1 cellular context compared by ENCODE assay signal in the genomic region with DNA sequence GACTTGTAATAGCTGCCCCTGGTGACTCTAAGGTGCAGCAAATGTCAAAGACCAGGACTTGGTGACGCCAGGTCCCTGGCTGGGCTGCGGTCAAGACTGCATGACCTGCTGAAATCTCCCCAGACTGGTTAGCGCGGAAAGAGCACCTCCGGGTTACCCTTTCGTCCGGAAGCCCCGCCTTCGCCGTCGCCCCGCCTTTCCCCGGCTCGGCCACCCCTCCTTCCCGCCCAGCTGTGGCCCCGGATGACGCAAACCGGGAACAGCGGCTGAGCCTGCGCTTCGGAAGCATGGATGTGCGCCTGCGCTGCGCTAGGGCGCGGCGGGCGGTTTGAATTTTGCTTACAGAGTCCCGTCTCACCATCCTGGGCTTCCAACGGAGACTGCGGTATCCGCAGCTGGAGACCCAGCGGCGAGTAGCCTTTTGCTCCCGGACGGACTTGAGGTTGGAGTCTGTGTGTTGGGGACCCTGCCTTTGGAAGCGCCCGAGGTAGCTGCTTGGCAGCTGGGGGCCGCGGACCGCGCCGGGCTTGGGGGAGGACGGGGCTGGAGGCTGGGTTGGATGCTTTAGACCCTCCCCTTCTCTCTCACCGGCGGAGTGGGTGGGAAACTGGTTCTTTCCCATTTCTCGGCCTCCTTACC.
TF ChIP-seq lines count a peak whose summit lies in the region.

Gene SKA1 (plus strand): TSS at position 294 of the 639 bp plus-strand sequence. CDS start 785 bp downstream, outside the sequence.

TF ChIP-seq in HepG2, 621 proteins besides CTCF, POLR2A, EP300 and RAD21 (continued from another document and continues in another):
- TF ChIP-seq PLRG1 (conservative IDR thresholded peaks at IDR 0.05) (no peak), ZNF383 (CRISPR knock-in tag; IDR thresholded peaks at IDR 0.05; ENCODE audit: borderline replicate concordance) (no peak), ZNF720 (CRISPR knock-in tag; IDR thresholded peaks at IDR 0.05) (no peak), AGO2 (optimal IDR thresholded peaks at IDR 0.05; ENCODE audit: low read depth, low read length) (no peak), ZNF205 (CRISPR knock-in tag; IDR thresholded peaks at IDR 0.05) (no peak), GFI1 (CRISPR knock-in tag; IDR thresholded peaks at IDR 0.05; ENCODE audit: borderline replicate concordance) (no peak), E2F5 (CRISPR knock-in tag; conservative IDR thresholded peaks at IDR 0.05) (peak; percentile 99), ZNF234 (CRISPR knock-in tag; conservative IDR thresholded peaks at IDR 0.05) (no peak), ATF7 (IDR thresholded peaks at IDR 0.05) (no peak; the same call in 1 of the 2 replicates), ATF7 (CRISPR knock-in tag; IDR thresholded peaks at IDR 0.05) (peak; percentile 51; the same call in 1 of the 2 replicates), AKAP8 (CRISPR knock-in tag; IDR thresholded peaks at IDR 0.05) (no peak), ZBTB3 (CRISPR knock-in tag; IDR thresholded peaks at IDR 0.05; ENCODE audit: borderline replicate concordance, low read depth) (0 out of 2 replicates have a peak, but pooled peaks have one; percentile 37), ZSCAN25 (CRISPR knock-in tag; IDR thresholded peaks at IDR 0.05) (no peak), ZNF121 (CRISPR knock-in tag; IDR thresholded peaks at IDR 0.05) (no peak), EEA1 (CRISPR knock-in tag; IDR thresholded peaks at IDR 0.05; ENCODE audit: borderline replicate concordance) (no peak), CBFB (CRISPR knock-in tag; IDR thresholded peaks at IDR 0.05) (peak; percentile 52; the same call in 1 of the 2 replicates), ZNF18 (CRISPR knock-in tag; IDR thresholded peaks at IDR 0.05; ENCODE audit: insufficient replicate concordance) (no peak), ZNF350 (CRISPR knock-in tag; IDR thresholded peaks at IDR 0.05; ENCODE audit: borderline replicate concordance, low read depth) (peak; percentile 74; the same call in 1 of the 2 replicates), ZNF75D (CRISPR knock-in tag; IDR thresholded peaks at IDR 0.05; ENCODE audit: borderline replicate concordance) (no peak), RFXAP (CRISPR knock-in tag; IDR thresholded peaks at IDR 0.05; ENCODE audit: borderline replicate concordance) (no peak), ZNF34 (CRISPR knock-in tag; IDR thresholded peaks at IDR 0.05; ENCODE audit: borderline replicate concordance) (no peak; the same call in 1 of the 2 replicates), ZNF567 (CRISPR knock-in tag; IDR thresholded peaks at IDR 0.05; ENCODE audit: borderline replicate concordance) (no peak; the same call in 1 of the 2 replicates), ZNF160 (CRISPR knock-in tag; IDR thresholded peaks at IDR 0.05) (no peak), ELF4 (CRISPR knock-in tag; IDR thresholded peaks at IDR 0.05; ENCODE audit: borderline replicate concordance) (no peak; the same call in 1 of the 2 replicates), GATAD1 (CRISPR knock-in tag; IDR thresholded peaks at IDR 0.05) (peak; percentile 92), BATF2 (CRISPR knock-in tag; IDR thresholded peaks at IDR 0.05) (0 out of 2 replicates have a peak, but pooled peaks have one; percentile 40), GTF3A (CRISPR knock-in tag; conservative IDR thresholded peaks at IDR 0.05) (no peak), ZKSCAN8 (CRISPR knock-in tag; IDR thresholded peaks at IDR 0.05; ENCODE audit: borderline replicate concordance) (0 out of 2 replicates have a peak, but pooled peaks have one; percentile 14), ZNF337 (CRISPR knock-in tag; IDR thresholded peaks at IDR 0.05; ENCODE audit: borderline replicate concordance, low read depth) (no peak), ZNF891 (CRISPR knock-in tag; IDR thresholded peaks at IDR 0.05) (peak; percentile 63; the same call in 1 of the 2 replicates), POGZ (CRISPR knock-in tag; IDR thresholded peaks at IDR 0.05) (peak; percentile 71), ZFP36 (IDR thresholded peaks at IDR 0.05; ENCODE audit: borderline replicate concordance, low read depth, low read length, partially characterized antibody) (no peak), TBP (CRISPR knock-in tag; IDR thresholded peaks at IDR 0.05) (no peak)
- TF ChIP-seq, protein P1, sequence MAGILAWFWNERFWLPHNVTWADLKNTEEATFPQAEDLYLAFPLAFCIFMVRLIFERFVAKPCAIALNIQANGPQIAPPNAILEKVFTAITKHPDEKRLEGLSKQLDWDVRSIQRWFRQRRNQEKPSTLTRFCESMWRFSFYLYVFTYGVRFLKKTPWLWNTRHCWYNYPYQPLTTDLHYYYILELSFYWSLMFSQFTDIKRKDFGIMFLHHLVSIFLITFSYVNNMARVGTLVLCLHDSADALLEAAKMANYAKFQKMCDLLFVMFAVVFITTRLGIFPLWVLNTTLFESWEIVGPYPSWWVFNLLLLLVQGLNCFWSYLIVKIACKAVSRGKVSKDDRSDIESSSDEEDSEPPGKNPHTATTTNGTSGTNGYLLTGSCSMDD (CRISPR knock-in tag; IDR thresholded peaks at IDR 0.05), result no peak
- TF ChIP-seq, protein P2, sequence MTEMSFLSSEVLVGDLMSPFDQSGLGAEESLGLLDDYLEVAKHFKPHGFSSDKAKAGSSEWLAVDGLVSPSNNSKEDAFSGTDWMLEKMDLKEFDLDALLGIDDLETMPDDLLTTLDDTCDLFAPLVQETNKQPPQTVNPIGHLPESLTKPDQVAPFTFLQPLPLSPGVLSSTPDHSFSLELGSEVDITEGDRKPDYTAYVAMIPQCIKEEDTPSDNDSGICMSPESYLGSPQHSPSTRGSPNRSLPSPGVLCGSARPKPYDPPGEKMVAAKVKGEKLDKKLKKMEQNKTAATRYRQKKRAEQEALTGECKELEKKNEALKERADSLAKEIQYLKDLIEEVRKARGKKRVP (CRISPR knock-in tag; IDR thresholded peaks at IDR 0.05), result peak in 1 of 2 experiments; percentile 96; a peak in 2 of 4 replicates
- TF ChIP-seq, protein P3, sequence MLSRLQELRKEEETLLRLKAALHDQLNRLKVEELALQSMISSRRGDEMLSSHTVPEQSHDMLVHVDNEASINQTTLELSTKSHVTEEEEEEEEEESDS (CRISPR knock-in tag; IDR thresholded peaks at IDR 0.05; ENCODE audit: borderline replicate concordance), result no peak
- TF ChIP-seq, protein P4, sequence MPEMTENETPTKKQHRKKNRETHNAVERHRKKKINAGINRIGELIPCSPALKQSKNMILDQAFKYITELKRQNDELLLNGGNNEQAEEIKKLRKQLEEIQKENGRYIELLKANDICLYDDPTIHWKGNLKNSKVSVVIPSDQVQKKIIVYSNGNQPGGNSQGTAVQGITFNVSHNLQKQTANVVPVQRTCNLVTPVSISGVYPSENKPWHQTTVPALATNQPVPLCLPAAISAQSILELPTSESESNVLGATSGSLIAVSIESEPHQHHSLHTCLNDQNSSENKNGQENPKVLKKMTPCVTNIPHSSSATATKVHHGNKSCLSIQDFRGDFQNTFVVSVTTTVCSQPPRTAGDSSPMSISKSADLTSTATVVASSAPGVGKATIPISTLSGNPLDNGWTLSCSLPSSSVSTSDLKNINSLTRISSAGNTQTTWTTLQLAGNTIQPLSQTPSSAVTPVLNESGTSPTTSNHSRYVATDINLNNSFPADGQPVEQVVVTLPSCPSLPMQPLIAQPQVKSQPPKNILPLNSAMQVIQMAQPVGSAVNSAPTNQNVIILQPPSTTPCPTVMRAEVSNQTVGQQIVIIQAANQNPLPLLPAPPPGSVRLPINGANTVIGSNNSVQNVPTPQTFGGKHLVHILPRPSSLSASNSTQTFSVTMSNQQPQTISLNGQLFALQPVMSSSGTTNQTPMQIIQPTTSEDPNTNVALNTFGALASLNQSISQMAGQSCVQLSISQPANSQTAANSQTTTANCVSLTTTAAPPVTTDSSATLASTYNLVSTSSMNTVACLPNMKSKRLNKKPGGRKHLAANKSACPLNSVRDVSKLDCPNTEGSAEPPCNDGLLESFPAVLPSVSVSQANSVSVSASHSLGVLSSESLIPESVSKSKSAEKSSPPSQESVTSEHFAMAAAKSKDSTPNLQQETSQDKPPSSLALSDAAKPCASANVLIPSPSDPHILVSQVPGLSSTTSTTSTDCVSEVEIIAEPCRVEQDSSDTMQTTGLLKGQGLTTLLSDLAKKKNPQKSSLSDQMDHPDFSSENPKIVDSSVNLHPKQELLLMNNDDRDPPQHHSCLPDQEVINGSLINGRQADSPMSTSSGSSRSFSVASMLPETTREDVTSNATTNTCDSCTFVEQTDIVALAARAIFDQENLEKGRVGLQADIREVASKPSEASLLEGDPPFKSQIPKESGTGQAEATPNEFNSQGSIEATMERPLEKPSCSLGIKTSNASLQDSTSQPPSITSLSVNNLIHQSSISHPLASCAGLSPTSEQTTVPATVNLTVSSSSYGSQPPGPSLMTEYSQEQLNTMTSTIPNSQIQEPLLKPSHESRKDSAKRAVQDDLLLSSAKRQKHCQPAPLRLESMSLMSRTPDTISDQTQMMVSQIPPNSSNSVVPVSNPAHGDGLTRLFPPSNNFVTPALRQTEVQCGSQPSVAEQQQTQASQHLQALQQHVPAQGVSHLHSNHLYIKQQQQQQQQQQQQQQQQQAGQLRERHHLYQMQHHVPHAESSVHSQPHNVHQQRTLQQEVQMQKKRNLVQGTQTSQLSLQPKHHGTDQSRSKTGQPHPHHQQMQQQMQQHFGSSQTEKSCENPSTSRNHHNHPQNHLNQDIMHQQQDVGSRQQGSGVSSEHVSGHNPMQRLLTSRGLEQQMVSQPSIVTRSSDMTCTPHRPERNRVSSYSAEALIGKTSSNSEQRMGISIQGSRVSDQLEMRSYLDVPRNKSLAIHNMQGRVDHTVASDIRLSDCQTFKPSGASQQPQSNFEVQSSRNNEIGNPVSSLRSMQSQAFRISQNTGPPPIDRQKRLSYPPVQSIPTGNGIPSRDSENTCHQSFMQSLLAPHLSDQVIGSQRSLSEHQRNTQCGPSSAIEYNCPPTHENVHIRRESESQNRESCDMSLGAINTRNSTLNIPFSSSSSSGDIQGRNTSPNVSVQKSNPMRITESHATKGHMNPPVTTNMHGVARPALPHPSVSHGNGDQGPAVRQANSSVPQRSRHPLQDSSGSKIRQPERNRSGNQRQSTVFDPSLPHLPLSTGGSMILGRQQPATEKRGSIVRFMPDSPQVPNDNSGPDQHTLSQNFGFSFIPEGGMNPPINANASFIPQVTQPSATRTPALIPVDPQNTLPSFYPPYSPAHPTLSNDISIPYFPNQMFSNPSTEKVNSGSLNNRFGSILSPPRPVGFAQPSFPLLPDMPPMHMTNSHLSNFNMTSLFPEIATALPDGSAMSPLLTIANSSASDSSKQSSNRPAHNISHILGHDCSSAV (CRISPR knock-in tag; IDR thresholded peaks at IDR 0.05; ENCODE audit: borderline replicate concordance), result no peak
- TF ChIP-seq, protein P5, sequence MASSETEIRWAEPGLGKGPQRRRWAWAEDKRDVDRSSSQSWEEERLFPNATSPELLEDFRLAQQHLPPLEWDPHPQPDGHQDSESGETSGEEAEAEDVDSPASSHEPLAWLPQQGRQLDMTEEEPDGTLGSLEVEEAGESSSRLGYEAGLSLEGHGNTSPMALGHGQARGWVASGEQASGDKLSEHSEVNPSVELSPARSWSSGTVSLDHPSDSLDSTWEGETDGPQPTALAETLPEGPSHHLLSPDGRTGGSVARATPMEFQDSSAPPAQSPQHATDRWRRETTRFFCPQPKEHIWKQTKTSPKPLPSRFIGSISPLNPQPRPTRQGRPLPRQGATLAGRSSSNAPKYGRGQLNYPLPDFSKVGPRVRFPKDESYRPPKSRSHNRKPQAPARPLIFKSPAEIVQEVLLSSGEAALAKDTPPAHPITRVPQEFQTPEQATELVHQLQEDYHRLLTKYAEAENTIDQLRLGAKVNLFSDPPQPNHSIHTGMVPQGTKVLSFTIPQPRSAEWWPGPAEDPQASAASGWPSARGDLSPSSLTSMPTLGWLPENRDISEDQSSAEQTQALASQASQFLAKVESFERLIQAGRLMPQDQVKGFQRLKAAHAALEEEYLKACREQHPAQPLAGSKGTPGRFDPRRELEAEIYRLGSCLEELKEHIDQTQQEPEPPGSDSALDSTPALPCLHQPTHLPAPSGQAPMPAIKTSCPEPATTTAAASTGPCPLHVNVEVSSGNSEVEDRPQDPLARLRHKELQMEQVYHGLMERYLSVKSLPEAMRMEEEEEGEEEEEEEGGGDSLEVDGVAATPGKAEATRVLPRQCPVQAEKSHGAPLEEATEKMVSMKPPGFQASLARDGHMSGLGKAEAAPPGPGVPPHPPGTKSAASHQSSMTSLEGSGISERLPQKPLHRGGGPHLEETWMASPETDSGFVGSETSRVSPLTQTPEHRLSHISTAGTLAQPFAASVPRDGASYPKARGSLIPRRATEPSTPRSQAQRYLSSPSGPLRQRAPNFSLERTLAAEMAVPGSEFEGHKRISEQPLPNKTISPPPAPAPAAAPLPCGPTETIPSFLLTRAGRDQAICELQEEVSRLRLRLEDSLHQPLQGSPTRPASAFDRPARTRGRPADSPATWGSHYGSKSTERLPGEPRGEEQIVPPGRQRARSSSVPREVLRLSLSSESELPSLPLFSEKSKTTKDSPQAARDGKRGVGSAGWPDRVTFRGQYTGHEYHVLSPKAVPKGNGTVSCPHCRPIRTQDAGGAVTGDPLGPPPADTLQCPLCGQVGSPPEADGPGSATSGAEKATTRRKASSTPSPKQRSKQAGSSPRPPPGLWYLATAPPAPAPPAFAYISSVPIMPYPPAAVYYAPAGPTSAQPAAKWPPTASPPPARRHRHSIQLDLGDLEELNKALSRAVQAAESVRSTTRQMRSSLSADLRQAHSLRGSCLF (CRISPR knock-in tag; IDR thresholded peaks at IDR 0.05; ENCODE audit: borderline replicate concordance), result no peak
